ENCODE assay signal across 1 cellular context in genomic region chr14:103890052-103890371, GRCh38.
TF ChIP-seq lines count a peak whose summit lies in the region.

No MANE protein-coding gene starts in this region.

TF ChIP-seq in K562, 482 proteins besides CTCF, POLR2A, EP300 and RAD21:
- TF ChIP-seq RFX5 (IDR thresholded peaks at IDR 0.05; ENCODE audit: low read depth, low read length) (no peak), SOX6 (IDR thresholded peaks at IDR 0.05) (no peak), CBX5 (IDR thresholded peaks at IDR 0.05; ENCODE audit: borderline replicate concordance, low read depth) (no peak)
